ENCODE assay signal across 26 cellular contexts in genomic region chr12:18171571-18171970, GRCh38.
A peak's percentile ranks its signal among the peaks of the same experiment; 100 is the strongest.
DNase-seq lines count a peak whose midpoint lies in the region; FAIRE-seq and TF ChIP-seq lines count a peak whose summit lies in the region.
"Had no signal": no experiment of that assay in that cellular context is flagged by ENCODE, and none has a peak within 500 bp of the region (broad histone marks: within the 10 kb centered on the region; RNA-seq: fewer than 3 reads in every experiment).

No MANE protein-coding gene starts in this region.

- H3K4me2 ChIP-seq in astrocyte (ENCODE audit: low read length) (no peak overlapping the region), skeletal muscle satellite cell (ENCODE audit: low read length) (peak overlapping the region; percentile 25)
- H3K4me2 ChIP-seq: KMS-11, PC-9 had no signal

- H3K36me3 Mint-ChIP-seq in astrocyte (ENCODE audit: low read depth, unreplicated experiment) (peaks cover 4% of the 10 kb centered on the region), mesothelial cell of epicardium (peaks cover 3% of the 10 kb centered on the region)
- H3K36me3 Mint-ChIP-seq: naive thymus-derived CD8-positive, alpha-beta T cell had no signal

- H3K36me3 ChIP-seq in astrocyte (ENCODE audit: insufficient read depth, low read length): no peaks in the 10 kb centered on the region
- no peaks in the 10 kb centered on the region for H3K36me3 ChIP-seq in skeletal muscle satellite cell (ENCODE audit: insufficient read depth, low read length)
- H3K36me3 ChIP-seq: esophagus muscularis mucosa had no signal

- H3K4me3 ChIP-seq in astrocyte (ENCODE audit: insufficient read depth, low read depth, low read length) (no peak overlapping the region), skeletal muscle satellite cell (ENCODE audit: low read length) (no peak overlapping the region)
- H3K4me3 ChIP-seq: coronary artery, esophagus muscularis mucosa, PC-9 had no signal

- H3K4me1 Mint-ChIP-seq in astrocyte (ENCODE audit: low read depth, unreplicated experiment) (no peaks in the 10 kb centered on the region), mesothelial cell of epicardium (peaks cover 10% of the 10 kb centered on the region)
- H3K4me1 Mint-ChIP-seq: activated CD4-positive, alpha-beta T cell treated with anti-CD3 and anti-CD28 coated beads, Interleukin-2, amount 10 ng/mL, durations not matched to agents 7 days and 5 days; naive thymus-derived CD8-positive, alpha-beta T cell had no signal

- TF ChIP-seq CTCF in astrocyte (IDR thresholded peaks at IDR 0.05; ENCODE audit: insufficient read depth, low read depth, low read length) (no peak), mesothelial cell of epicardium (IDR thresholded peaks at IDR 0.05; ENCODE audit: unreplicated experiment) (no peak)

- peak; percentile 64 for DNase-seq in HS-27A (ENCODE audit: low read depth)
- peak; percentile 49 for DNase-seq in astrocyte (ENCODE audit: low read depth)
- peak; percentile 76 for DNase-seq in fibroblast of peridontal ligament (ENCODE audit: extremely low read depth)
- DNase-seq in mesothelial cell of epicardium (ENCODE audit: low spot score in 2 of 2, unreplicated experiment in 2 of 2): no peak
- no peak for DNase-seq in cardiac septum (ENCODE audit: low spot score)
- no peak for DNase-seq in substantia nigra (lab: John Stamatoyannopoulos, UW)
- DNase-seq: activated CD4-positive, alpha-beta T cell treated with anti-CD3 and anti-CD28 coated beads, Interleukin-2, amount 10 ng/mL, durations not matched to agents 7 days and 5 days; activated T-cell treated with anti-CD3 and anti-CD28 coated beads, Interleukin-2, amount 50 U/mL, for 48 hours; C1 segment of cervical spinal cord; Caco-2; DMS79 treated with DMSO at 0.1 percent for 48 hours; islet precursor cell; left ventricle myocardium superior; MV-4-11; naive thymus-derived CD8-positive, alpha-beta T cell; NCI-H1694; occipital lobe; PC-9; SHP77; T-helper 9 cell; trophoblast cell had no signal

- H3K9me3 ChIP-seq in astrocyte (ENCODE audit: insufficient read depth, low read depth, low read length) (peaks cover 3% of the 10 kb centered on the region), skeletal muscle satellite cell (replicated peaks; ENCODE audit: low read length) (peaks cover 4% of the 10 kb centered on the region)
- H3K9me3 ChIP-seq: Caco-2 had no signal

- no peaks in the 10 kb centered on the region for H4K20me1 ChIP-seq in astrocyte (ENCODE audit: insufficient read depth, low read length)

- no peak overlapping the region for H2AFZ ChIP-seq in astrocyte (ENCODE audit: low read depth, low read length)
- H2AFZ ChIP-seq: PC-9 had no signal

- no peak overlapping the region for H3K27ac ChIP-seq in astrocyte (ENCODE audit: low read depth, low read length)
- H3K27ac ChIP-seq in substantia nigra (ENCODE audit: low read depth, low read length, poor library complexity, severe bottlenecking): no peak overlapping the region
- H3K27ac ChIP-seq: coronary artery, esophagus muscularis mucosa, KMS-11, PC-9 had no signal

- H3K4me3 Mint-ChIP-seq in astrocyte (ENCODE audit: unreplicated experiment): no peak overlapping the region
- no peak overlapping the region for H3K4me3 Mint-ChIP-seq in mesothelial cell of epicardium
- H3K4me3 Mint-ChIP-seq: activated CD4-positive, alpha-beta T cell treated with anti-CD3 and anti-CD28 coated beads, Interleukin-2, amount 10 ng/mL, durations not matched to agents 7 days and 5 days had no signal

- H3K27ac Mint-ChIP-seq in astrocyte (ENCODE audit: unreplicated experiment) (no peak overlapping the region), mesothelial cell of epicardium (no peak overlapping the region)
- H3K27ac Mint-ChIP-seq: activated CD4-positive, alpha-beta T cell treated with anti-CD3 and anti-CD28 coated beads, Interleukin-2, amount 10 ng/mL, durations not matched to agents 7 days and 5 days; naive thymus-derived CD8-positive, alpha-beta T cell had no signal

- no peaks in the 10 kb centered on the region for H3K27me3 Mint-ChIP-seq in astrocyte (ENCODE audit: low read depth, unreplicated experiment)
- H3K27me3 Mint-ChIP-seq in mesothelial cell of epicardium (ENCODE audit: low read depth): no peaks in the 10 kb centered on the region
- H3K27me3 Mint-ChIP-seq: activated CD4-positive, alpha-beta T cell treated with anti-CD3 and anti-CD28 coated beads, Interleukin-2, amount 10 ng/mL, durations not matched to agents 7 days and 5 days had no signal

- H3K27me3 ChIP-seq in astrocyte (ENCODE audit: insufficient read depth, low read length) (no peaks in the 10 kb centered on the region), skeletal muscle satellite cell (ENCODE audit: control insufficient read depth, insufficient read depth, low read length) (no peaks in the 10 kb centered on the region)
- H3K27me3 ChIP-seq: esophagus muscularis mucosa had no signal

- H3K9ac ChIP-seq in astrocyte (ENCODE audit: low read length): no peak overlapping the region
- no peak overlapping the region for H3K9ac ChIP-seq in skeletal muscle satellite cell (ENCODE audit: low read depth, low read length)
- H3K9ac ChIP-seq: KMS-11 had no signal

- H3K4me1 ChIP-seq in astrocyte (ENCODE audit: insufficient read depth, low read length): no peaks in the 10 kb centered on the region
- peaks cover 10% of the 10 kb centered on the region for H3K4me1 ChIP-seq in skeletal muscle satellite cell (ENCODE audit: control insufficient read depth, insufficient read depth, low read length)
- H3K4me1 ChIP-seq: Caco-2, esophagus muscularis mucosa had no signal

- intact Hi-C loops in cardiac septum (cut with DNase I): no loop called here

- H3K9me3 Mint-ChIP-seq in astrocyte (ENCODE audit: unreplicated experiment) (peaks cover 12% of the 10 kb centered on the region), mesothelial cell of epicardium (peaks cover 16% of the 10 kb centered on the region)

- no peaks in the 10 kb centered on the region for H3K79me2 ChIP-seq in astrocyte (ENCODE audit: insufficient read depth, low read length)

- FAIRE-seq in astrocyte (lab: Jason Lieb, UNC): no peak
- FAIRE-seq: GM18507 had no signal

Comparison
In these comparisons a context has a peak if more than half of its experiments do, and no peak if none do; other contexts are left out.
1. DNase-seq: peak in HS-27A (single experiment), astrocyte (single experiment) and fibroblast of peridontal ligament (single experiment); none in mesothelial cell of epicardium (0 of 2), cardiac septum (single experiment) and substantia nigra (0 of 49).